ENCODE assay signal across 25 cellular contexts in genomic region chr11:27440090-27440489, GRCh38.
"Had no signal": no experiment of that assay in that cellular context is flagged by ENCODE, and none has a peak within 500 bp of the region (broad histone marks: within the 10 kb centered on the region; RNA-seq: fewer than 3 reads in every experiment).

No MANE protein-coding gene starts in this region.

- H3K27me3 ChIP-seq: brain microvascular endothelial cell, dorsolateral prefrontal cortex, right atrium auricular region, stomach, thyroid gland, upper lobe of left lung, vagina had no signal

- H3K9me3 ChIP-seq: right atrium auricular region, stomach, thyroid gland, upper lobe of left lung, vagina had no signal

- H3K4me3 ChIP-seq: coronary artery, dorsolateral prefrontal cortex, right atrium auricular region, smooth muscle cell, stomach, thyroid gland, upper lobe of left lung, vagina had no signal

- H3K36me3 ChIP-seq: brain microvascular endothelial cell, right atrium auricular region, stomach, thyroid gland, upper lobe of left lung, vagina had no signal

- ATAC-seq: left ventricle myocardium superior; naive thymus-derived CD8-positive, alpha-beta T cell; stimulated activated memory B cell treated with anti-CD40 and anti-IgM and Interleukin-4, amounts not matched to agents 10 μg/mL and 1 μg/mL and 100 μg/mL, for 72 hours had no signal

- H3K27ac ChIP-seq: brain microvascular endothelial cell, coronary artery, dorsolateral prefrontal cortex, right atrium auricular region, stomach, thyroid gland, upper lobe of left lung, vagina had no signal

- DNase-seq: activated CD4-positive, alpha-beta memory T cell treated with anti-CD3 and anti-CD28 coated beads, Interleukin-2, amount 10 ng/mL, durations not matched to agents 7 days and 5 days; activated CD4-positive, alpha-beta T cell treated with anti-CD3 and anti-CD28 coated beads for 1 hour; activated CD4-positive, alpha-beta T cell treated with anti-CD3 and anti-CD28 coated beads, Interleukin-2, amount 10 ng/mL, durations not matched to agents 7 days and 5 days; activated CD8-positive, alpha-beta memory T cell treated with anti-CD3 and anti-CD28 coated beads, Interleukin-2, amount 50 U/mL, for 48 hours; activated gamma-delta T cell treated with Interleukin-2 at 50 U/mL for 16 hours; activated naive CD4-positive, alpha-beta T cell treated with anti-CD3 and anti-CD28 coated beads, Interleukin-2, amount 50 U/mL, for 16 hours; activated T-cell treated with anti-CD3 and anti-CD28 coated beads, Interleukin-2, amount 50 U/mL, for 24 hours; amniotic stem cell; brain microvascular endothelial cell; dorsolateral prefrontal cortex; effector memory CD4-positive, alpha-beta T cell; left ventricle myocardium superior; naive thymus-derived CD8-positive, alpha-beta T cell; stimulated activated CD4-positive, alpha-beta T cell treated with anti-CD3 and anti-CD28 coated beads, Interleukin-1b, Interleukin-23, amount 100 ng/mL, for 48 hours; stimulated activated CD4-positive, alpha-beta T cell treated with anti-CD3 and anti-CD28 coated beads, Interleukin-4, amount 100 ng/mL, for 4 hours; stimulated activated CD8-positive, alpha-beta memory T cell treated with anti-CD3 and anti-CD28 coated beads, Interleukin-4, amount 100 ng/mL, for 48 hours; stomach; T1000; thyroid gland; upper lobe of left lung had no signal

- H3K4me1 ChIP-seq: upper lobe of left lung had no signal

- H3K4me2 ChIP-seq: smooth muscle cell had no signal
